ENCODE assay signal across 8 cellular contexts in the genomic region with DNA sequence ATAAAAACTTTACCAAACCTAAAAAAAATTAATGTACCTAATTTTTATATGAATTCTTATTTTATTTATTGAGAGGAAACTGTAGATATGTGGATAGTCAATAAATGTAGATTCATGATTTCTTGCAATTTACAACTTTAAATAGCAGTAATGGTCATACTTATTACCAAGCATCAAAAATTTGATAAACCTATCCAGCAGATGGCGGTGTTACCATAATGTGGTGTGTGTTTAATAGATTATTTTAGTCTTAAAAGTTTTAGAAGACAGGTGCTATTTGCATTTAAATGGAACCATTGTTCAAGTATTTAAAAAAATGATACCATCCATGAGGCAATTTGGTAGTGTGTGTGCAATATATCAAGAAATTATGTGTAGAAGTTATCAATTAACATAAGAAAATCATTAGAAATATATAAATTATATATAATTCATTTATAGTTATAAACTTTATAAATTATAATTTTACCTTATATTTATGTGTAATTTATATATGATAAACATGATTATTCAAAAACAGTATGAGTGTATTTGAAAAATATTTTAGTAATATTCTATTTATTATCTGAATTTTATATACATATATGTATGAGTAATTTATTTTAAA.
A peak's percentile ranks its signal among the peaks of the same experiment; 100 is the strongest.
DNase-seq lines count a peak whose midpoint lies in the region; ATAC-seq and TF ChIP-seq lines count a peak whose summit lies in the region.

No MANE protein-coding gene starts in this region.

- DNase-seq in cardiac muscle cell (ENCODE audit: low read depth in 1 of 2, low spot score in 1 of 2): peak; percentile 27 to 54
- no peak for DNase-seq in left cardiac atrium
- peak; percentile 37 for DNase-seq in NCI-H2171 treated with DMSO at 0.1 percent for 48 hours (lab: John Stamatoyannopoulos, UW)
- DNase-seq in choroid plexus epithelial cell (ENCODE audit: low read depth): peak; percentile 55
- DNase-seq in neural progenitor cell (ENCODE audit: low spot score): peak; percentile 45
- DNase-seq in activated CD4-positive, alpha-beta T cell treated with anti-CD3 and anti-CD28 coated beads, Interleukin-2, amount 10 ng/mL, durations not matched to agents 7 days and 5 days: no peak
- no peak for DNase-seq in CD4-positive, alpha-beta T cell

- CTCF ChIA-PET in activated CD4-positive, alpha-beta T cell treated with anti-CD3 and anti-CD28 coated beads, Interleukin-2, amount 10 ng/mL, durations not matched to agents 7 days and 5 days (lab: Charles Lee): no interaction called here
- CTCF ChIA-PET in CD4-positive, alpha-beta T cell (lab: Charles Lee): no interaction called here

- H3K4me1 ChIP-seq in cardiac muscle cell (ENCODE audit: low read depth): no peaks in the 10 kb centered on the region
- no peaks in the 10 kb centered on the region for H3K4me1 ChIP-seq in neural progenitor cell

- no peaks in the 10 kb centered on the region for H3K9me3 ChIP-seq in cardiac muscle cell (ENCODE audit: low read depth)
- H3K9me3 ChIP-seq in neural progenitor cell (ENCODE audit: low read depth): no peaks in the 10 kb centered on the region
- no peaks in the 10 kb centered on the region for H3K9me3 ChIP-seq in CD4-positive, alpha-beta T cell (ENCODE audit: control insufficient read depth, low read length)

- H3K36me3 ChIP-seq in cardiac muscle cell: no peaks in the 10 kb centered on the region
- H3K36me3 ChIP-seq in neural progenitor cell: no peaks in the 10 kb centered on the region

- no peak overlapping the region for H3K4me3 Mint-ChIP-seq in neural progenitor cell
- no peak overlapping the region for H3K4me3 Mint-ChIP-seq in activated CD4-positive, alpha-beta T cell treated with anti-CD3 and anti-CD28 coated beads, Interleukin-2, amount 10 ng/mL, durations not matched to agents 7 days and 5 days
- no peak overlapping the region for H3K4me3 Mint-ChIP-seq in CD4-positive, alpha-beta T cell

- TF ChIP-seq CTCF in cardiac muscle cell (IDR thresholded peaks at IDR 0.05; ENCODE audit: low read depth, low read length) (peak; percentile 28), choroid plexus epithelial cell (conservative IDR thresholded peaks at IDR 0.05; ENCODE audit: low read depth, low read length) (peak; percentile 48), neural progenitor cell (IDR thresholded peaks at IDR 0.05) (peak; percentile 70)
- no peak for TF ChIP-seq CTCF in CD4-positive, alpha-beta T cell (IDR thresholded peaks at IDR 0.05)

- intact Hi-C loops in left cardiac atrium (cut with DNase I): loop anchor here in 1 of 2 donors (5.0 to 10.0 kb wide), 2 partner anchors 1142 to 1334 kb away; no protein-coding TSS in a partner anchor
- intact Hi-C loops in CD4-positive, alpha-beta T cell (cut with DNase I, micrococcal nuclease): no loop called here

- no peak overlapping the region for H3K27ac Mint-ChIP-seq in neural progenitor cell
- H3K27ac Mint-ChIP-seq in activated CD4-positive, alpha-beta T cell treated with anti-CD3 and anti-CD28 coated beads, Interleukin-2, amount 10 ng/mL, durations not matched to agents 7 days and 5 days: no peak overlapping the region
- no peak overlapping the region for H3K27ac Mint-ChIP-seq in CD4-positive, alpha-beta T cell

- no peaks in the 10 kb centered on the region for H3K79me2 ChIP-seq in neural progenitor cell (ENCODE audit: low read depth)

- H4K20me1 ChIP-seq in neural progenitor cell (ENCODE audit: low read depth): no peaks in the 10 kb centered on the region

- no peaks in the 10 kb centered on the region for H3K27me3 Mint-ChIP-seq in neural progenitor cell (ENCODE audit: insufficient read depth, low read depth)
- no peaks in the 10 kb centered on the region for H3K27me3 Mint-ChIP-seq in activated CD4-positive, alpha-beta T cell treated with anti-CD3 and anti-CD28 coated beads, Interleukin-2, amount 10 ng/mL, durations not matched to agents 7 days and 5 days
- no peaks in the 10 kb centered on the region for H3K27me3 Mint-ChIP-seq in CD4-positive, alpha-beta T cell

- H3K4me3 ChIP-seq in cardiac muscle cell: no peak overlapping the region
- H3K4me3 ChIP-seq in choroid plexus epithelial cell (ENCODE audit: low read depth, low read length): no peak overlapping the region
- no peak overlapping the region for H3K4me3 ChIP-seq in neural progenitor cell

- no peak overlapping the region for H3K4me2 ChIP-seq in neural progenitor cell

- H3K27me3 ChIP-seq in cardiac muscle cell (no peaks in the 10 kb centered on the region), neural progenitor cell (no peaks in the 10 kb centered on the region)
- H3K27me3 ChIP-seq in CD4-positive, alpha-beta T cell (ENCODE audit: control insufficient read depth, insufficient read depth, low read length): no peaks in the 10 kb centered on the region

- no peak for ATAC-seq in left cardiac atrium
- no peak for ATAC-seq in HG02571 (IDR thresholded peaks at IDR 0.05; ENCODE audit: unreplicated experiment)
- ATAC-seq in CD4-positive, alpha-beta T cell (ENCODE audit: poor library complexity): no peak

- no peaks in the 10 kb centered on the region for H3K36me3 Mint-ChIP-seq in neural progenitor cell
- H3K36me3 Mint-ChIP-seq in activated CD4-positive, alpha-beta T cell treated with anti-CD3 and anti-CD28 coated beads, Interleukin-2, amount 10 ng/mL, durations not matched to agents 7 days and 5 days (ENCODE audit: low read depth): no peaks in the 10 kb centered on the region
- no peaks in the 10 kb centered on the region for H3K36me3 Mint-ChIP-seq in CD4-positive, alpha-beta T cell (ENCODE audit: low read depth)

- H3K9ac ChIP-seq in neural progenitor cell: no peak overlapping the region

- no peaks in the 10 kb centered on the region for H3K4me1 Mint-ChIP-seq in neural progenitor cell
- H3K4me1 Mint-ChIP-seq in activated CD4-positive, alpha-beta T cell treated with anti-CD3 and anti-CD28 coated beads, Interleukin-2, amount 10 ng/mL, durations not matched to agents 7 days and 5 days: no peaks in the 10 kb centered on the region
- no peaks in the 10 kb centered on the region for H3K4me1 Mint-ChIP-seq in CD4-positive, alpha-beta T cell (ENCODE audit: low read depth)

- H3K27ac ChIP-seq in cardiac muscle cell (no peak overlapping the region), neural progenitor cell (no peak overlapping the region)
- H3K27ac ChIP-seq in CD4-positive, alpha-beta T cell (ENCODE audit: low read depth, low read length): no peak overlapping the region

- no peak overlapping the region for H2AFZ ChIP-seq in neural progenitor cell (replicated peaks)

- no peaks in the 10 kb centered on the region for H3F3A ChIP-seq in neural progenitor cell (ENCODE audit: low read depth)

- POLR2A ChIA-PET in activated CD4-positive, alpha-beta T cell treated with anti-CD3 and anti-CD28 coated beads, Interleukin-2, amount 10 ng/mL, durations not matched to agents 7 days and 5 days (lab: Charles Lee): no interaction called here
- POLR2A ChIA-PET in CD4-positive, alpha-beta T cell (lab: Charles Lee): no interaction called here

- no peaks in the 10 kb centered on the region for H3K9me3 Mint-ChIP-seq in neural progenitor cell
- H3K9me3 Mint-ChIP-seq in activated CD4-positive, alpha-beta T cell treated with anti-CD3 and anti-CD28 coated beads, Interleukin-2, amount 10 ng/mL, durations not matched to agents 7 days and 5 days: peaks cover 2% of the 10 kb centered on the region
- H3K9me3 Mint-ChIP-seq in CD4-positive, alpha-beta T cell: peaks cover 4% of the 10 kb centered on the region

Comparison
In these comparisons a context has a peak if more than half of its experiments do, and no peak if none do; other contexts are left out.
1. DNase-seq: peak in cardiac muscle cell (2 of 2), NCI-H2171 treated with DMSO at 0.1 percent for 48 hours (single experiment), choroid plexus epithelial cell (single experiment) and neural progenitor cell (single experiment); none in left cardiac atrium (single experiment), activated CD4-positive, alpha-beta T cell treated with anti-CD3 and anti-CD28 coated beads, Interleukin-2, amount 10 ng/mL, durations not matched to agents 7 days and 5 days (single experiment) and CD4-positive, alpha-beta T cell (0 of 10).